7 cellular contexts compared by ENCODE assay signal in genomic region chr12:13099066-13099909, GRCh38. TPM values are rescaled to one million over a fixed set of nuclear protein-coding genes. Genes with fewer than 3 reads are reported as not detected.
DNase-seq lines count a peak whose midpoint lies in the region; ATAC-seq, FAIRE-seq and TF ChIP-seq lines count a peak whose summit lies in the region.

No MANE protein-coding gene starts in this region.

- peaks cover 44% of the 10 kb centered on the region for H3K4me1 ChIP-seq in IMR-90 (ENCODE audit: control insufficient read depth, insufficient read depth, low read length)
- peaks cover 55% of the 10 kb centered on the region for H3K4me1 ChIP-seq in hepatocyte (ENCODE audit: insufficient read depth)
- H3K4me1 ChIP-seq in subcutaneous abdominal adipose tissue (ENCODE audit: control insufficient read depth in 5 of 5, insufficient read depth in 5 of 5, low read length in 5 of 5), result peaks cover 29 to 72% (median 56%) of the 10 kb centered on the region in 5 donors

- H3K4me2 ChIP-seq in IMR-90 (ENCODE audit: low read depth, low read length) (peak overlapping the region; percentile 13), hepatocyte (peak overlapping the region; percentile 5)

- peak overlapping the region; percentile 71 for H3K56ac ChIP-seq in IMR-90 (ENCODE audit: extremely low read depth, insufficient read depth, low read length)

- peak; percentile 37 for FAIRE-seq in TTC549 (lab: Jason Lieb, UNC)

- H2BK5ac ChIP-seq in IMR-90 (ENCODE audit: low read depth, low read length, poor library complexity, severe bottlenecking), result peak overlapping the region; percentile 81

- in situ Hi-C loops in IMR-90 (cut with MboI; ENCODE audit: low sequenced_read_pairs), result loop anchor here (5.0 to 10.0 kb wide), 2 partner anchors 113 to 184 kb away; no protein-coding TSS in a partner anchor

- DNase-seq in IMR-90, result no peak
- DNase-seq in hepatocyte (ENCODE audit: low spot score), result peak; percentile 18
- DNase-seq in stimulated activated CD4-positive, alpha-beta T cell treated with anti-CD3 and anti-CD28 coated beads, Interleukin-4, amount 100 ng/mL, for 24 hours, result no peak
- no peak for DNase-seq in NCI-H2107 (lab: John Stamatoyannopoulos, UW)
- DNase-seq in ureter (ENCODE audit: low spot score), result no peak

- no peak; the same call in 1 of the 2 replicates for TF ChIP-seq POLR2A in IMR-90 (IDR thresholded peaks at IDR 0.05; ENCODE audit: low read depth, low read length)

- peak overlapping the region; percentile 80 for H4K8ac ChIP-seq in IMR-90 (ENCODE audit: low read depth in 2 of 2, low read length in 2 of 2)

- TF ChIP-seq CTCF in IMR-90 (conservative IDR thresholded peaks at IDR 0.05; ENCODE audit: low read depth, low read length), result no peak
- no peak for TF ChIP-seq CTCF in hepatocyte (IDR thresholded peaks at IDR 0.05; ENCODE audit: poor library complexity)

- H3K23ac ChIP-seq in IMR-90 (ENCODE audit: low read depth, low read length), result peak overlapping the region; percentile 55

- POLR2A ChIA-PET in IMR-90 (lab: Charles Lee; ENCODE audit: unreplicated experiment), result interaction anchor here (1.0 to 1.5 kb wide), 2 partner anchors 97 to 98 kb away, joined by 4 to 10 read pairs; partner anchors contain the start of gene EMP1

- H3K27ac ChIP-seq in IMR-90 (ENCODE audit: insufficient read depth, low read length) (peak overlapping the region; percentile 95), hepatocyte (peak overlapping the region; percentile 99), subcutaneous abdominal adipose tissue (ENCODE audit: low read depth, low read length) (peak overlapping the region; percentile 95)

- H4K20me1 ChIP-seq in IMR-90 (ENCODE audit: insufficient read depth, low read length) (no peaks in the 10 kb centered on the region), hepatocyte (ENCODE audit: insufficient read depth, poor library complexity, severe bottlenecking) (no peaks in the 10 kb centered on the region)

- peak overlapping the region; percentile 63 for H3K9ac ChIP-seq in IMR-90 (ENCODE audit: low read depth, low read length)
- peak overlapping the region; percentile 32 to 81 (median 63) for H3K9ac ChIP-seq in subcutaneous abdominal adipose tissue (ENCODE audit: low read length in 5 of 5)

- H3K27me3 ChIP-seq in IMR-90 (ENCODE audit: control insufficient read depth, insufficient read depth, low read length) (no peaks in the 10 kb centered on the region), hepatocyte (no peaks in the 10 kb centered on the region), subcutaneous abdominal adipose tissue (ENCODE audit: control insufficient read depth in 5 of 5, insufficient read depth in 4 of 5, low read length in 5 of 5) (no peaks in the 10 kb centered on the region)

- H3K9me1 ChIP-seq in IMR-90 (ENCODE audit: insufficient read depth, low read length), result peaks cover 19% of the 10 kb centered on the region

- no peak overlapping the region for H3K4me3 ChIP-seq in IMR-90 (ENCODE audit: insufficient read depth, low read depth, low read length)
- H3K4me3 ChIP-seq in hepatocyte, result no peak overlapping the region
- peak overlapping the region in 2 of 5 donors; percentile 12 to 36 for H3K4me3 ChIP-seq in subcutaneous abdominal adipose tissue (ENCODE audit: low read depth in 1 of 5, low read length in 5 of 5)

- CTCF ChIA-PET in IMR-90 (lab: Yijun Ruan, JAX), result interaction anchor here (1.0 to 2.5 kb wide), 6 partner anchors 75 to 157 kb away, joined by 3 to 19 read pairs (median 4); no protein-coding TSS in a partner anchor

- peak overlapping the region; percentile 8 for H2AFZ ChIP-seq in IMR-90 (replicated peaks; ENCODE audit: low read length, poor library complexity)
- H2AFZ ChIP-seq in hepatocyte, result no peak overlapping the region

- H2BK20ac ChIP-seq in IMR-90 (ENCODE audit: low read depth, low read length), result peak overlapping the region; percentile 97

- H2BK15ac ChIP-seq in IMR-90 (ENCODE audit: low read depth, low read length), result peak overlapping the region; percentile 87

- peak overlapping the region; percentile 91 for H4K91ac ChIP-seq in IMR-90 (ENCODE audit: insufficient read depth, low read depth, low read length)

- no TSS peak for BruUV-seq in IMR-90 (replicated peaks; lab: Mats Ljungman, UMichigan)

- no peak for ATAC-seq in IMR-90 (ENCODE audit: low read depth)

- no peaks in the 10 kb centered on the region for H3K9me2 ChIP-seq in hepatocyte (replicated peaks; ENCODE audit: insufficient read depth)

- peaks cover 0 to 25% of the 10 kb centered on the region in 2 experiments; a peak in 2 of 4 replicates for H3K79me1 ChIP-seq in IMR-90 (ENCODE audit: low read depth in 1 of 2, low read length in 2 of 2)

- H3K18ac ChIP-seq in IMR-90 (ENCODE audit: low read depth, low read length), result peak overlapping the region; percentile 79

- TF ChIP-seq RAD21 in IMR-90 (IDR thresholded peaks at IDR 0.05; ENCODE audit: low read length), result no peak

- dilution Hi-C loops in IMR-90 (cut with HindIII; ENCODE audit: low sequenced_read_pairs, unreplicated experiment), result no loop called here

- peak overlapping the region; percentile 38 for H2AK9ac ChIP-seq in IMR-90 (replicated peaks; ENCODE audit: low read depth, low read length, poor library complexity)

- H3K14ac ChIP-seq in IMR-90 (replicated peaks; ENCODE audit: low read depth, low read length), result peak overlapping the region; percentile 65

- no peaks in the 10 kb centered on the region for H3K9me3 ChIP-seq in IMR-90 (ENCODE audit: control insufficient read depth, insufficient read depth, low read length)
- H3K9me3 ChIP-seq in hepatocyte (ENCODE audit: low read depth), result no peaks in the 10 kb centered on the region
- no peaks in the 10 kb centered on the region for H3K9me3 ChIP-seq in subcutaneous abdominal adipose tissue (ENCODE audit: control insufficient read depth in 5 of 5, low read length in 5 of 5)

- intact Hi-C loops in IMR-90 (cut with micrococcal nuclease), result loop anchor here (2.0 to 5.0 kb wide), 2 partner anchors 98 to 312 kb away; partner anchors contain the start of genes APOLD1 and HEBP1

- H3K4ac ChIP-seq in IMR-90 (ENCODE audit: low read depth, low read length), result peak overlapping the region; percentile 98

- H2AK5ac ChIP-seq in IMR-90 (ENCODE audit: low read depth, low read length), result peak overlapping the region; percentile 97

- whole genome bisulfite sequencing in IMR-90 (ENCODE audit: extremely low coverage in 2 of 2, insufficient read length in 1 of 2), 2 experiments, result no CpG with 5 or more reads among the region's 10 CpGs
- WGBS in hepatocyte (ENCODE audit: low lambda C conversion rate, missing lambda C conversion rate), result 72% methylated on average over 10 of the region's 10 CpGs

- H4K5ac ChIP-seq in IMR-90 (ENCODE audit: low read depth, low read length), result peak overlapping the region; percentile 88

- H3K36me3 ChIP-seq in IMR-90 (ENCODE audit: control insufficient read depth, insufficient read depth, low read length) (no peaks in the 10 kb centered on the region), hepatocyte (replicated peaks; ENCODE audit: insufficient read depth, low read depth) (no peaks in the 10 kb centered on the region), subcutaneous abdominal adipose tissue (ENCODE audit: control insufficient read depth in 5 of 5, insufficient read depth in 5 of 5, low read length in 5 of 5) (no peaks in the 10 kb centered on the region)

- no peaks in the 10 kb centered on the region for H3K79me2 ChIP-seq in hepatocyte

- peak overlapping the region; percentile 99 for H2BK120ac ChIP-seq in IMR-90 (ENCODE audit: low read depth, low read length)

TF ChIP-seq in IMR-90, 13 proteins besides CTCF, POLR2A, EP300 and RAD21:
- TF ChIP-seq NFE2L2 (IDR thresholded peaks at IDR 0.05; ENCODE audit: low read depth, low read length) (0 out of 2 replicates have a peak, but pooled peaks have one; percentile 5), MAFK (IDR thresholded peaks at IDR 0.05; ENCODE audit: low read depth, low read length) (no peak)

RNA-seq across cellular contexts. Expression of gene GSG1, which starts 4.2 kb away (rescaled TPM):
- 2.5 and 2.9 TPM in 2 replicates for total RNA-seq in IMR-90 (2012; rRNA removed)
- polyA plus RNA-seq in IMR-90 (2012; rRNA removed), result 1.8 and 2.1 TPM in 2 replicates
- polyA plus RNA-seq in IMR-90 (2012; cell fraction: cytosol; rRNA removed), result 1.6 and 2.0 TPM in 2 replicates
- polyA plus RNA-seq in IMR-90 (2012; cell fraction: nucleus; rRNA removed; ENCODE audit: low replicate concordance), result 0.99 and 1.5 TPM in 2 replicates
- 1.5 TPM in 1 of 2 replicates, not detected in the other for total RNA-seq in hepatocyte
- 0.37 and 0.72 TPM in 2 replicates for polyA plus RNA-seq in hepatocyte
- total RNA-seq in ureter, result not detected

RNA-seq across cellular contexts. Expression of gene FAM234B, which starts 55.1 kb away (rescaled TPM):
- total RNA-seq in IMR-90 (2012; rRNA removed) (6.7 and 8.6 TPM in 2 replicates), hepatocyte (4.0 and 4.1 TPM in 2 replicates), ureter (24.9 TPM)
- polyA plus RNA-seq in IMR-90 (2012; rRNA removed) (3.6 and 3.7 TPM in 2 replicates), hepatocyte (0.66 and 0.85 TPM in 2 replicates)
- 2.2 and 2.5 TPM in 2 replicates for polyA plus RNA-seq in IMR-90 (2012; cell fraction: cytosol; rRNA removed)
- polyA plus RNA-seq in IMR-90 (2012; cell fraction: nucleus; rRNA removed; ENCODE audit: low replicate concordance), result 1.7 and 3.8 TPM in 2 replicates
